1 cellular context compared by ENCODE assay signal in the genomic region with DNA sequence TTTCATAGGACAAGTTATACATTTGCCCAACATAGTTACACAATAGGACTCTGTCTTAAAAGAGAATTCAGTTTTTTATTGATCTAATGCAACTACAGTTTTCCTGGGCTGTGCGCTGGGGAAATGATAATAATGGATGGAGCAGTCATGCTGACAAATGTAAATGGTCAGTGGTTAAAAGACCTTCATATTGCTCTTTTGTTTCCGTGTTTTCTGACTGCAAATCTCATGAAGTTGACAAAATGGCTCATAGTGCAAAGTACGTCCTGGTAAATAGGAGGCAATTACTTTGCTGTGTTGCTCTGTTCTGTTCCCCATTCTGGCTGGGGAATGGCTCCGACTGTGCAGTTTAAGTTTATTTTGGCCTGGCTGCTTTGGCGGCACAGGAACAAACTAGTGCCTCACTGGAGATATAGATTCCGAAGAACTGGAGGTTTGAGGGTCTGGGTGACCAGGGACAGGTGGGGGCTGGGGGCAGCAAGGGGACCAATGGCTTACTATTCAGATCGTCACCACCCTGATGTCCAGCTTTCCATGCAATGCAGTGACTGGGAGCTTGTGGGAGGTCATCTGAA.
TF ChIP-seq lines count a peak whose summit lies in the region.

No MANE protein-coding gene starts in this region.

TF ChIP-seq in GM12891, 5 proteins besides CTCF, POLR2A, EP300 and RAD21:
- TF ChIP-seq PAX5 (IDR thresholded peaks at IDR 0.05; ENCODE audit: insufficient read depth, low read length, severe bottlenecking): no peak
- peak; percentile 43; the same call in 1 of the 2 replicates for TF ChIP-seq POLR2AphosphoS5 (IDR thresholded peaks at IDR 0.05; ENCODE audit: low read depth, low read length)
